ENCODE assay signal across 8 cellular contexts in genomic region chr11:65383778-65384177, GRCh38. TPM values are rescaled to one million over a fixed set of nuclear protein-coding genes. Genes with fewer than 3 reads are reported as not detected.
DNase-seq lines count a peak whose midpoint lies in the region; ATAC-seq and TF ChIP-seq lines count a peak whose summit lies in the region.

No MANE protein-coding gene starts in this region.

- peak overlapping the region; percentile 63 for H2AK5ac ChIP-seq in mesenchymal stem cell (ENCODE audit: low read length, severe bottlenecking)

- H3K36me3 ChIP-seq in adrenal gland (replicated peaks in 1 of 2) (no peaks in the 10 kb centered on the region), mesenchymal stem cell (ENCODE audit: control insufficient read depth in 1 of 2, insufficient read depth in 2 of 2, low read depth in 1 of 2, low read length in 2 of 2) (peaks cover 2 to 9% of the 10 kb centered on the region in 2 experiments), thymus (ENCODE audit: control insufficient read depth, insufficient read depth) (peaks cover 8% of the 10 kb centered on the region)

- H3K18ac ChIP-seq in mesenchymal stem cell (ENCODE audit: low read depth in 1 of 2, low read length in 2 of 2): peak overlapping the region; percentile 14 to 82

- peak overlapping the region; percentile 91 to 96 for H2BK12ac ChIP-seq in mesenchymal stem cell (ENCODE audit: low read length in 2 of 2)

- no peaks in the 10 kb centered on the region for H3K9me3 ChIP-seq in adrenal gland (replicated peaks in 1 of 3)
- H3K9me3 ChIP-seq in mesenchymal stem cell (ENCODE audit: control insufficient read depth, low read length): no peaks in the 10 kb centered on the region
- H3K9me3 ChIP-seq in thymus (ENCODE audit: control insufficient read depth): no peaks in the 10 kb centered on the region

- H3K9me3 Mint-ChIP-seq in activated T-cell treated with anti-CD3 and anti-CD28 coated beads, Interleukin-2, amount 50 U/mL, for 24 hours: no peaks in the 10 kb centered on the region

- peak overlapping the region; percentile 97 for H3K27ac Mint-ChIP-seq in activated T-cell treated with anti-CD3 and anti-CD28 coated beads, Interleukin-2, amount 50 U/mL, for 24 hours

- peak overlapping the region in 1 of 2 experiments; percentile 64 for H3K4ac ChIP-seq in mesenchymal stem cell (ENCODE audit: low read depth in 1 of 2, low read length in 2 of 2)

- no peaks in the 10 kb centered on the region for H3K27me3 ChIP-seq in adrenal gland
- no peaks in the 10 kb centered on the region for H3K27me3 ChIP-seq in mesenchymal stem cell (ENCODE audit: control insufficient read depth in 1 of 2, insufficient read depth in 1 of 2, low read length in 2 of 2)
- no peaks in the 10 kb centered on the region for H3K27me3 ChIP-seq in thymus (ENCODE audit: control insufficient read depth, insufficient read depth)

- peak overlapping the region; percentile 23 for H3K4me3 Mint-ChIP-seq in activated T-cell treated with anti-CD3 and anti-CD28 coated beads, Interleukin-2, amount 50 U/mL, for 24 hours

- H3K79me1 ChIP-seq in mesenchymal stem cell (replicated peaks; ENCODE audit: low read length, poor library complexity, severe bottlenecking): peaks cover 20% of the 10 kb centered on the region

- peak overlapping the region; percentile 53 for H2BK15ac ChIP-seq in mesenchymal stem cell (ENCODE audit: low read depth, poor library complexity, severe bottlenecking)

- peak overlapping the region; percentile 74 to 97 (median 91) for H3K27ac ChIP-seq in adrenal gland
- peak overlapping the region; percentile 9 for H3K27ac ChIP-seq in mesenchymal stem cell (ENCODE audit: low read length, poor library complexity, severe bottlenecking)
- H3K27ac ChIP-seq in thymus (ENCODE audit: low read depth): peak overlapping the region; percentile 75

- no peak for TF ChIP-seq CTCF in adrenal gland (IDR thresholded peaks at IDR 0.05)

- no peak for DNase-seq in activated T-cell treated with anti-CD3 and anti-CD28 coated beads, Interleukin-2, amount 50 U/mL, for 24 hours
- DNase-seq in activated T-cell treated with anti-CD3 and anti-CD28 coated beads for 4 hours (no peak), adrenal gland (peak in 2 of 7 donors; percentile 25 to 63), mesenchymal stem cell (peak; percentile 51), erythroblast (lab: John Stamatoyannopoulos, UW) (no peak), anterior cingulate cortex (lab: John Stamatoyannopoulos, UW) (no peak)

- ATAC-seq in GM18505 (IDR thresholded peaks at IDR 0.05; ENCODE audit: unreplicated experiment): no peak

- H2BK120ac ChIP-seq in mesenchymal stem cell (ENCODE audit: low read depth, low read length): peak overlapping the region; percentile 40

- WGBS in adrenal gland, 4 donors: 51 to 66% (median 64%) methylated on average over 6 of the region's 6 CpGs
- WGBS in mesenchymal stem cell: 87% methylated on average over 6 of the region's 6 CpGs
- 96% methylated on average over 6 of the region's 6 CpGs for WGBS in thymus

- H3K4me1 ChIP-seq in adrenal gland (replicated peaks in 1 of 2) (peaks cover 41 to 70% of the 10 kb centered on the region in 2 donors), mesenchymal stem cell (ENCODE audit: control insufficient read depth, insufficient read depth, low read depth, low read length) (peaks cover 56% of the 10 kb centered on the region), thymus (ENCODE audit: control insufficient read depth, insufficient read depth, low read length) (peaks cover 29% of the 10 kb centered on the region)

- H2BK5ac ChIP-seq in mesenchymal stem cell (ENCODE audit: low read depth, low read length, poor library complexity, severe bottlenecking): no peak overlapping the region

- no peak overlapping the region for H3K4me2 ChIP-seq in mesenchymal stem cell (ENCODE audit: low read length, poor library complexity, severe bottlenecking)

- H3K4me1 Mint-ChIP-seq in activated T-cell treated with anti-CD3 and anti-CD28 coated beads, Interleukin-2, amount 50 U/mL, for 24 hours (ENCODE audit: low read depth): peaks cover 70% of the 10 kb centered on the region

- H3K4me3 ChIP-seq in adrenal gland: no peak overlapping the region
- H3K4me3 ChIP-seq in mesenchymal stem cell (ENCODE audit: insufficient read depth in 1 of 2, low read depth in 1 of 2, low read length in 2 of 2): peak overlapping the region in 1 of 2 experiments; percentile 6
- H3K4me3 ChIP-seq in thymus (ENCODE audit: low read length): no peak overlapping the region

- H3K23ac ChIP-seq in mesenchymal stem cell (ENCODE audit: low read length in 2 of 2): no peak overlapping the region

- H4K91ac ChIP-seq in mesenchymal stem cell (ENCODE audit: low read length): peak overlapping the region; percentile 87

- H3K27me3 Mint-ChIP-seq in activated T-cell treated with anti-CD3 and anti-CD28 coated beads, Interleukin-2, amount 50 U/mL, for 24 hours: no peaks in the 10 kb centered on the region

- peak overlapping the region; percentile 41 for H4K8ac ChIP-seq in mesenchymal stem cell (ENCODE audit: low read length)

- H2AFZ ChIP-seq in mesenchymal stem cell (ENCODE audit: low read depth, low read length): no peak overlapping the region

- TF ChIP-seq POLR2A in adrenal gland (IDR thresholded peaks at IDR 0.05) (peak in 1 of 2 donors; percentile 20), erythroblast (IDR thresholded peaks at IDR 0.05; ENCODE audit: low read length) (no peak), GM18505 (IDR thresholded peaks at IDR 0.05; ENCODE audit: borderline replicate concordance, extremely low read depth, insufficient read depth, insufficient read length) (no peak)

- H3K9ac ChIP-seq in mesenchymal stem cell (ENCODE audit: low read length): peak overlapping the region; percentile 68

- peaks cover 18% of the 10 kb centered on the region for H3K36me3 Mint-ChIP-seq in activated T-cell treated with anti-CD3 and anti-CD28 coated beads, Interleukin-2, amount 50 U/mL, for 24 hours (ENCODE audit: low read depth)

- intact Hi-C loops in adrenal gland (cut with DNase I): no loop called here

- H3K14ac ChIP-seq in mesenchymal stem cell (ENCODE audit: low read length in 2 of 2): peak overlapping the region in 1 of 2 experiments; percentile 50

RNA-seq across cellular contexts. Expression of gene SLC25A45, which starts 1.3 kb away (rescaled TPM):
- total RNA-seq in adrenal gland: 10 to 100 TPM in 1 of 8 donors, 1 to 10 TPM in 7; 1.1 to 12.7 (median 6.7) TPM
- polyA plus RNA-seq in adrenal gland (10 to 100 TPM in 2 of 3 donors, 1 to 10 TPM in 1; 2.4 to 21.0 (median 14.7) TPM), thymus (35.3 TPM)
- polyA plus RNA-seq in mesenchymal stem cell (2013, experiment 1 of 2): 2.2 TPM
- polyA plus RNA-seq in mesenchymal stem cell (2013, experiment 2 of 2): 1.9 TPM

RNA-seq across cellular contexts. Expression of gene FRMD8, which starts 2.7 kb away (rescaled TPM):
- total RNA-seq in adrenal gland: 10 to 100 TPM; 20.6 to 52.1 (median 39.6) TPM
- polyA plus RNA-seq in adrenal gland (10 to 100 TPM in 2 of 3 donors, 1 to 10 TPM in 1; 5.3 to 21.3 (median 20.4) TPM), thymus (21.4 TPM)
- polyA plus RNA-seq in mesenchymal stem cell (2013, experiment 1 of 2): 24.6 TPM
- polyA plus RNA-seq in mesenchymal stem cell (2013, experiment 2 of 2): 25.1 TPM

RNA-seq across cellular contexts. Expression of gene TIGD3, which starts 29.2 kb away (rescaled TPM):
- total RNA-seq in adrenal gland: under 1 TPM; 0.11 to 0.96 (median 0.27) TPM
- polyA plus RNA-seq in adrenal gland: under 1 TPM in 2 of 3 donors, not detected in 1; 0.27 to 0.40 TPM
- 0.06 TPM for polyA plus RNA-seq in mesenchymal stem cell (2013, experiment 1 of 2)
- polyA plus RNA-seq in mesenchymal stem cell (2013, experiment 2 of 2): 0.05 TPM
- polyA plus RNA-seq in thymus: 1.9 TPM

RNA-seq across cellular contexts. Expression of gene NEAT1, which starts 38.8 kb away (rescaled TPM):
- 1,000 to 10,000 TPM in 3 of 8 donors, 100 to 1,000 TPM in 4, 10 to 100 TPM in 1; 64.3 to 1,661 (median 335) TPM for total RNA-seq in adrenal gland
- polyA plus RNA-seq in adrenal gland (1,000 to 10,000 TPM in 2 of 3 donors, 100 to 1,000 TPM in 1; 216 to 6,838 (median 2,645) TPM), thymus (3,325 TPM)
- 51.2 TPM for polyA plus RNA-seq in mesenchymal stem cell (2013, experiment 1 of 2)
- 44.5 TPM for polyA plus RNA-seq in mesenchymal stem cell (2013, experiment 2 of 2)

RNA-seq across cellular contexts. Expression of gene DPF2, which starts 50.1 kb away (rescaled TPM):
- total RNA-seq in adrenal gland: 10 to 100 TPM; 35.2 to 73.7 (median 49.4) TPM
- polyA plus RNA-seq in adrenal gland (10 to 100 TPM; 23.2 to 34.7 (median 30.4) TPM), thymus (30.8 TPM)
- polyA plus RNA-seq in mesenchymal stem cell (2013, experiment 1 of 2): 52.4 TPM
- 46.0 TPM for polyA plus RNA-seq in mesenchymal stem cell (2013, experiment 2 of 2)

Comparison
In these comparisons a context has a peak if more than half of its experiments do, and no peak if none do; other contexts are left out.
1. H3K27ac ChIP-seq: peak in every context shown above with its lines; median percentile 91 in adrenal gland; 75 in thymus; 9 in mesenchymal stem cell.